Comparison of ENCODE assay signal across 25 cellular contexts in genomic region chr11:76243157-76243556, GRCh38. TPM values are rescaled to one million over a fixed set of nuclear protein-coding genes. Genes with fewer than 3 reads are reported as not detected.
DNase-seq lines count a peak whose midpoint lies in the region; FAIRE-seq and TF ChIP-seq lines count a peak whose summit lies in the region.
"Had no signal": no experiment of that assay in that cellular context is flagged by ENCODE, and none has a peak within 500 bp of the region (broad histone marks: within the 10 kb centered on the region; RNA-seq: fewer than 3 reads in every experiment).

No MANE protein-coding gene starts in this region.

- H3F3A ChIP-seq in SK-N-SH (replicated peaks; ENCODE audit: insufficient read depth) = no peaks in the 10 kb centered on the region

- TF ChIP-seq RAD21 in SK-N-SH (IDR thresholded peaks at IDR 0.05; ENCODE audit: low read length) = 0 out of 2 replicates have a peak, but pooled peaks have one; percentile 4

- H3K4me3 ChIP-seq in SK-N-SH (ENCODE audit: low read depth in 2 of 2, low read length in 1 of 2) (no peak overlapping the region), iPS-15b (ENCODE audit: low read depth, low read length) (peak overlapping the region; percentile 31), small intestine (ENCODE audit: low read depth in 1 of 2, low read length in 2 of 2) (no peak overlapping the region)
- H3K4me3 ChIP-seq: cardiac muscle cell, SJSA1 had no signal

- WGBS in SK-N-SH (ENCODE audit: low lambda C conversion rate) = 34% methylated on average over 6 of the region's 9 CpGs
- 41 to 50% (median 44%) methylated on average over 8 to 9 of the region's 9 CpGs for WGBS in small intestine, 3 donors

- no peak overlapping the region for H3K9ac ChIP-seq in SK-N-SH
- no peak overlapping the region for H3K9ac ChIP-seq in iPS-15b (ENCODE audit: low read depth, low read length)

- no peak for TF ChIP-seq CTCF in SK-N-SH (IDR thresholded peaks at IDR 0.05)

- no peak overlapping the region for H3K4me3 Mint-ChIP-seq in activated naive CD4-positive, alpha-beta T cell treated with anti-CD3 and anti-CD28 coated beads, Interleukin-2, amount 10 ng/mL, durations not matched to agents 7 days and 5 days
- H3K4me3 Mint-ChIP-seq: activated B cell treated with CpG ODN at 0.5 μM for 24 hours; activated CD4-positive, alpha-beta memory T cell treated with anti-CD3 and anti-CD28 coated beads, Interleukin-2, amount 10 ng/mL, durations not matched to agents 7 days and 5 days; IgD-negative memory B cell; T-helper 2 cell treated with Interferon-gamma antibody and Interleukin-4, amounts not matched to agents 5 μg/mL and 100 μg/mL, for 36 hours had no signal

- H3K9me3 ChIP-seq in SK-N-SH (no peaks in the 10 kb centered on the region), iPS-15b (ENCODE audit: control insufficient read depth, insufficient read depth, low read length) (no peaks in the 10 kb centered on the region), small intestine (ENCODE audit: control insufficient read depth, low read depth) (no peaks in the 10 kb centered on the region)
- H3K9me3 ChIP-seq: SJSA1 had no signal

- H3K4me1 Mint-ChIP-seq in activated naive CD4-positive, alpha-beta T cell treated with anti-CD3 and anti-CD28 coated beads, Interleukin-2, amount 10 ng/mL, durations not matched to agents 7 days and 5 days = no peaks in the 10 kb centered on the region
- H3K4me1 Mint-ChIP-seq: activated B cell treated with CpG ODN at 0.5 μM for 24 hours; activated CD4-positive, alpha-beta memory T cell treated with anti-CD3 and anti-CD28 coated beads, Interleukin-2, amount 10 ng/mL, durations not matched to agents 7 days and 5 days; IgD-negative memory B cell had no signal

- no peak overlapping the region for H2AFZ ChIP-seq in SK-N-SH (ENCODE audit: low read depth)

- H3K4me1 ChIP-seq in SK-N-SH (ENCODE audit: control insufficient read depth in 1 of 2, insufficient read depth in 2 of 2, low read depth in 1 of 2, low read length in 1 of 2) (peaks cover 0 to 10% of the 10 kb centered on the region in 2 experiments; a peak in 1 of 4 replicates), iPS-15b (ENCODE audit: control insufficient read depth, insufficient read depth, low read length) (peaks cover 4% of the 10 kb centered on the region), small intestine (ENCODE audit: control insufficient read depth in 2 of 2, insufficient read depth in 1 of 2, low read depth in 1 of 2, low read length in 1 of 2) (no peaks in the 10 kb centered on the region)
- H3K4me1 ChIP-seq: SJSA1 had no signal

- no peaks in the 10 kb centered on the region for H3K9me3 Mint-ChIP-seq in activated naive CD4-positive, alpha-beta T cell treated with anti-CD3 and anti-CD28 coated beads, Interleukin-2, amount 10 ng/mL, durations not matched to agents 7 days and 5 days
- H3K9me3 Mint-ChIP-seq: activated B cell treated with CpG ODN at 0.5 μM for 24 hours; activated CD4-positive, alpha-beta memory T cell treated with anti-CD3 and anti-CD28 coated beads, Interleukin-2, amount 10 ng/mL, durations not matched to agents 7 days and 5 days; IgD-negative memory B cell; T-helper 2 cell treated with Interferon-gamma antibody and Interleukin-4, amounts not matched to agents 5 μg/mL and 100 μg/mL, for 36 hours had no signal

- H4K20me1 ChIP-seq in SK-N-SH (ENCODE audit: insufficient read depth) = no peaks in the 10 kb centered on the region

- H3K27me3 ChIP-seq in SK-N-SH (ENCODE audit: insufficient read depth) = no peaks in the 10 kb centered on the region
- H3K27me3 ChIP-seq in iPS-15b (ENCODE audit: control insufficient read depth, insufficient read depth, low read length) = peaks cover 31% of the 10 kb centered on the region
- no peaks in the 10 kb centered on the region for H3K27me3 ChIP-seq in small intestine (ENCODE audit: control insufficient read depth in 2 of 2, insufficient read depth in 2 of 2, low read length in 2 of 2)
- H3K27me3 ChIP-seq: SJSA1 had no signal

- H3K79me2 ChIP-seq in SK-N-SH (ENCODE audit: insufficient read depth) = no peaks in the 10 kb centered on the region

- no peaks in the 10 kb centered on the region for H3K9me2 ChIP-seq in SK-N-SH

- FAIRE-seq in HTR-8/SVneo (lab: Jason Lieb, UNC) (peak; percentile 9), frontal cortex (lab: Jason Lieb, UNC) (no peak), small intestine (lab: Jason Lieb, UNC) (no peak)
- FAIRE-seq: RCC 7860 had no signal

- H3K36me3 ChIP-seq in SK-N-SH (replicated peaks in 1 of 2; ENCODE audit: control insufficient read depth in 1 of 2, insufficient read depth in 2 of 2, low read length in 1 of 2) (no peaks in the 10 kb centered on the region), iPS-15b (ENCODE audit: control insufficient read depth, insufficient read depth, low read length) (no peaks in the 10 kb centered on the region), small intestine (ENCODE audit: control insufficient read depth in 2 of 2, insufficient read depth in 2 of 2, low read length in 2 of 2) (no peaks in the 10 kb centered on the region)
- H3K36me3 ChIP-seq: cardiac muscle cell, SJSA1 had no signal

- H3K27ac Mint-ChIP-seq in activated naive CD4-positive, alpha-beta T cell treated with anti-CD3 and anti-CD28 coated beads, Interleukin-2, amount 10 ng/mL, durations not matched to agents 7 days and 5 days = no peak overlapping the region
- H3K27ac Mint-ChIP-seq: activated B cell treated with CpG ODN at 0.5 μM for 24 hours; activated CD4-positive, alpha-beta memory T cell treated with anti-CD3 and anti-CD28 coated beads, Interleukin-2, amount 10 ng/mL, durations not matched to agents 7 days and 5 days; IgD-negative memory B cell; T-helper 2 cell treated with Interferon-gamma antibody and Interleukin-4, amounts not matched to agents 5 μg/mL and 100 μg/mL, for 36 hours had no signal

- H3K27ac ChIP-seq in SK-N-SH (ENCODE audit: low read depth in 2 of 2, low read length in 1 of 2) (no peak overlapping the region), small intestine (ENCODE audit: low read depth in 1 of 2, low read length in 1 of 2) (no peak overlapping the region)
- H3K27ac ChIP-seq: cardiac muscle cell, SJSA1 had no signal

- TF ChIP-seq EP300 in SK-N-SH (IDR thresholded peaks at IDR 0.05; ENCODE audit: borderline replicate concordance in 1 of 2, low read depth in 1 of 2, low read length in 1 of 2) = no peak

- DNase-seq in HTR-8/SVneo (ENCODE audit: insufficient read length, low spot score) (no peak), SK-N-SH (peak; percentile 77), retina (peak; percentile 50), frontal cortex (ENCODE audit: low spot score in 2 of 2) (no peak), small intestine (no peak)
- DNase-seq in activated naive CD4-positive, alpha-beta T cell treated with anti-CD3 and anti-CD28 coated beads, Interleukin-2, amount 10 ng/mL, durations not matched to agents 7 days and 5 days = no peak
- DNase-seq: activated B cell treated with CpG ODN at 0.5 μM for 24 hours; activated CD4-positive, alpha-beta memory T cell treated with anti-CD3 and anti-CD28 coated beads, Interleukin-2, amount 10 ng/mL, durations not matched to agents 7 days and 5 days; activated naive CD4-positive, alpha-beta T cell; AML-193; amniotic stem cell; foreskin fibroblast; HCEC 1CT; NCI-H1694; NCI-H446; trophoblast cell had no signal

- POLR2A ChIA-PET in SK-N-SH (lab: Yijun Ruan, JAX) = no interaction called here

- no peak overlapping the region for H3K4me2 ChIP-seq in SK-N-SH

- H3K27me3 Mint-ChIP-seq in activated naive CD4-positive, alpha-beta T cell treated with anti-CD3 and anti-CD28 coated beads, Interleukin-2, amount 10 ng/mL, durations not matched to agents 7 days and 5 days = peaks cover 76% of the 10 kb centered on the region

- CTCF ChIA-PET in SK-N-SH (lab: Yijun Ruan, JAX) = interaction anchor here (0.9 to 3.8 kb wide), 5 partner anchors 32 to 346 kb away, joined by 3 to 30 read pairs (median 4); no protein-coding TSS in a partner anchor
- CTCF ChIA-PET in activated naive CD4-positive, alpha-beta T cell treated with anti-CD3 and anti-CD28 coated beads, Interleukin-2, amount 10 ng/mL, durations not matched to agents 7 days and 5 days (lab: Charles Lee) = interaction anchor here (1.2 kb wide), 1 partner anchor 35 kb away, joined by 3 read pairs; no protein-coding TSS in a partner anchor

- no peaks in the 10 kb centered on the region for H3K36me3 Mint-ChIP-seq in activated naive CD4-positive, alpha-beta T cell treated with anti-CD3 and anti-CD28 coated beads, Interleukin-2, amount 10 ng/mL, durations not matched to agents 7 days and 5 days
- H3K36me3 Mint-ChIP-seq: IgD-negative memory B cell had no signal

TF ChIP-seq in SK-N-SH, 30 proteins besides CTCF, POLR2A, EP300 and RAD21:
- no peak for TF ChIP-seq SIN3A (IDR thresholded peaks at IDR 0.05; ENCODE audit: borderline replicate concordance, low read depth, low read length)
- no peak for TF ChIP-seq CHD2 (IDR thresholded peaks at IDR 0.05; ENCODE audit: low read length, partially characterized antibody)
- TF ChIP-seq ELF1 (IDR thresholded peaks at IDR 0.05) = no peak
- TF ChIP-seq RXRA (IDR thresholded peaks at IDR 0.05; ENCODE audit: borderline replicate concordance, low read depth) = no peak
TF ChIP-seq in SK-N-SH: peak in this region for 0.

RNA-seq across cellular contexts. Expression of gene WNT11, which starts 36.9 kb away (rescaled TPM):
- polyA plus RNA-seq in SK-N-SH (2012; rRNA removed) (0.43 and 0.70 TPM in 2 replicates), small intestine (1 to 10 TPM; 2.1 to 7.3 (median 3.4) TPM)
- polyA plus RNA-seq in SK-N-SH (2012; cell fraction: cytosol; rRNA removed) = 0.21 and 0.33 TPM in 2 replicates
- polyA plus RNA-seq in SK-N-SH (2012; cell fraction: nucleus; rRNA removed) = 0.74 and 0.83 TPM in 2 replicates
- total RNA-seq in frontal cortex = 5.7 TPM
- total RNA-seq: dermis microvascular lymphatic vessel endothelial cell, epithelial cell of proximal tubule, MCF 10A, SJSA1 had no signal
- polyA plus RNA-seq: IgD-negative memory B cell had no signal

Comparison
In these comparisons a context has a peak if more than half of its experiments do, and no peak if none do; other contexts are left out.
1. DNase-seq: peak in SK-N-SH (single experiment) and retina (single experiment); none in HTR-8/SVneo (single experiment), frontal cortex (0 of 2), activated naive CD4-positive, alpha-beta T cell treated with anti-CD3 and anti-CD28 coated beads, Interleukin-2, amount 10 ng/mL, durations not matched to agents 7 days and 5 days (single experiment) and small intestine (single experiment).